1 cellular context compared by ENCODE assay signal in genomic region chr1:1324084-1324523, GRCh38.
TF ChIP-seq lines count a peak whose summit lies in the region.

No MANE protein-coding gene starts in this region.

TF ChIP-seq in HepG2, 621 proteins besides CTCF, POLR2A, EP300 and RAD21:
- TF ChIP-seq ATF7-NPFF (CRISPR knock-in tag; IDR thresholded peaks at IDR 0.05; ENCODE audit: low read depth) (0 out of 2 replicates have a peak, but pooled peaks have one; percentile 53), ZBTB44 (CRISPR knock-in tag; IDR thresholded peaks at IDR 0.05) (no peak), PCBP1 (IDR thresholded peaks at IDR 0.05; ENCODE audit: borderline replicate concordance, low read depth, low read length) (0 out of 2 replicates have a peak, but pooled peaks have one; percentile 33), NR0B2 (CRISPR knock-in tag; IDR thresholded peaks at IDR 0.05) (0 out of 2 replicates have a peak, but pooled peaks have one; percentile 7), PRDM4 (CRISPR knock-in tag; IDR thresholded peaks at IDR 0.05; ENCODE audit: borderline replicate concordance) (no peak), CBFB (CRISPR knock-in tag; IDR thresholded peaks at IDR 0.05) (0 out of 2 replicates have a peak, but pooled peaks have one; percentile 12), KDM5A (IDR thresholded peaks at IDR 0.05; ENCODE audit: borderline replicate concordance, low read length) (peak; percentile 77; the same call in 1 of the 2 replicates), RNF2 (conservative IDR thresholded peaks at IDR 0.05; ENCODE audit: low read depth) (0 out of 2 replicates have a peak, but pooled peaks have one; percentile 36), ZBTB40 (IDR thresholded peaks at IDR 0.05) (no peak), ZBTB40 (CRISPR knock-in tag; IDR thresholded peaks at IDR 0.05) (0 out of 2 replicates have a peak, but pooled peaks have one; percentile 17), CHCHD3 (CRISPR knock-in tag; IDR thresholded peaks at IDR 0.05) (peak; percentile 16; the same call in 1 of the 2 replicates), ZNF235 (CRISPR knock-in tag; IDR thresholded peaks at IDR 0.05; ENCODE audit: borderline replicate concordance) (0 out of 2 replicates have a peak, but pooled peaks have one; percentile 10), FOXO1 (CRISPR knock-in tag; IDR thresholded peaks at IDR 0.05) (0 out of 2 replicates have a peak, but pooled peaks have one; percentile 18), HNRNPK (IDR thresholded peaks at IDR 0.05; ENCODE audit: low read depth, low read length, poor library complexity, severe bottlenecking) (peak; percentile 96), ETV6 (CRISPR knock-in tag; conservative IDR thresholded peaks at IDR 0.05) (peak; percentile 34; the same call in 1 of the 2 replicates), NONO (IDR thresholded peaks at IDR 0.05) (no peak), NONO (CRISPR knock-in tag; conservative IDR thresholded peaks at IDR 0.05) (0 out of 2 replicates have a peak, but pooled peaks have one; percentile 59), PHF5A (CRISPR knock-in tag; IDR thresholded peaks at IDR 0.05; ENCODE audit: low read depth, unreplicated experiment) (no peak), NFE2 (CRISPR knock-in tag; IDR thresholded peaks at IDR 0.05) (no peak), ATF3 (CRISPR knock-in tag; IDR thresholded peaks at IDR 0.05) (0 out of 2 replicates have a peak, but pooled peaks have one; percentile 33), MEIS1 (CRISPR knock-in tag; IDR thresholded peaks at IDR 0.05; ENCODE audit: borderline replicate concordance) (no peak), ZSCAN31 (CRISPR knock-in tag; IDR thresholded peaks at IDR 0.05; ENCODE audit: low read depth) (no peak), ZNF274 (CRISPR knock-in tag; IDR thresholded peaks at IDR 0.05) (peak; percentile 12; the same call in 1 of the 2 replicates), RXRB (CRISPR knock-in tag; IDR thresholded peaks at IDR 0.05; ENCODE audit: borderline replicate concordance) (no peak), ARHGAP35 (CRISPR knock-in tag; IDR thresholded peaks at IDR 0.05; ENCODE audit: borderline replicate concordance) (0 out of 2 replicates have a peak, but pooled peaks have one; percentile 41), YEATS2 (CRISPR knock-in tag; IDR thresholded peaks at IDR 0.05; ENCODE audit: borderline replicate concordance) (no peak), ZNF615 (CRISPR knock-in tag; IDR thresholded peaks at IDR 0.05; ENCODE audit: borderline replicate concordance) (no peak)
- TF ChIP-seq, protein P1, sequence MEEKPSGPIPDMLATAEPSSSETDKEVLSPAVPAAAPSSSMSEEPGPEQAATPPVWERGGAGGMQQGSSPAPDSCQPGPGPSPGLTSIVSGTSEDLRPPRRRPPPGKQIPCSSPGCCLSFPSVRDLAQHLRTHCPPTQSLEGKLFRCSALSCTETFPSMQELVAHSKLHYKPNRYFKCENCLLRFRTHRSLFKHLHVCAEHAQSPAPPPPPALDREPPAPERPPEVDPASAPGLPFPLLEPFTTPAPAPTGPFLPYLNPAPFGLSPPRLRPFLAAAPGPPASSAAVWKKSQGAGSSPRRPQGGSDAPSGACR (CRISPR knock-in tag; IDR thresholded peaks at IDR 0.05), result no peak
- TF ChIP-seq, protein P2, sequence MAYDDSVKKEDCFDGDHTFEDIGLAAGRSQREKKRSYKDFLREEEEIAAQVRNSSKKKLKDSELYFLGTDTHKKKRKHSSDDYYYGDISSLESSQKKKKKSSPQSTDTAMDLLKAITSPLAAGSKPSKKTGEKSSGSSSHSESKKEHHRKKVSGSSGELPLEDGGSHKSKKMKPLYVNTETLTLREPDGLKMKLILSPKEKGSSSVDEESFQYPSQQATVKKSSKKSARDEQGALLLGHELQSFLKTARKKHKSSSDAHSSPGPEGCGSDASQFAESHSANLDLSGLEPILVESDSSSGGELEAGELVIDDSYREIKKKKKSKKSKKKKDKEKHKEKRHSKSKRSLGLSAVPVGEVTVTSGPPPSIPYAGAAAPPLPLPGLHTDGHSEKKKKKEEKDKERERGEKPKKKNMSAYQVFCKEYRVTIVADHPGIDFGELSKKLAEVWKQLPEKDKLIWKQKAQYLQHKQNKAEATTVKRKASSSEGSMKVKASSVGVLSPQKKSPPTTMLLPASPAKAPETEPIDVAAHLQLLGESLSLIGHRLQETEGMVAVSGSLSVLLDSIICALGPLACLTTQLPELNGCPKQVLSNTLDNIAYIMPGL (CRISPR knock-in tag; IDR thresholded peaks at IDR 0.05; ENCODE audit: borderline replicate concordance in 1 of 2, low read depth in 1 of 2), result peak in 1 of 2 experiments; percentile 7; a peak in 1 of 4 replicates
- TF ChIP-seq, protein P3, sequence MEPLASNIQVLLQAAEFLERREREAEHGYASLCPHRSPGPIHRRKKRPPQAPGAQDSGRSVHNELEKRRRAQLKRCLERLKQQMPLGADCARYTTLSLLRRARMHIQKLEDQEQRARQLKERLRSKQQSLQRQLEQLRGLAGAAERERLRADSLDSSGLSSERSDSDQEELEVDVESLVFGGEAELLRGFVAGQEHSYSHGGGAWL (CRISPR knock-in tag; IDR thresholded peaks at IDR 0.05), result peak; percentile 19
- TF ChIP-seq, protein P4, sequence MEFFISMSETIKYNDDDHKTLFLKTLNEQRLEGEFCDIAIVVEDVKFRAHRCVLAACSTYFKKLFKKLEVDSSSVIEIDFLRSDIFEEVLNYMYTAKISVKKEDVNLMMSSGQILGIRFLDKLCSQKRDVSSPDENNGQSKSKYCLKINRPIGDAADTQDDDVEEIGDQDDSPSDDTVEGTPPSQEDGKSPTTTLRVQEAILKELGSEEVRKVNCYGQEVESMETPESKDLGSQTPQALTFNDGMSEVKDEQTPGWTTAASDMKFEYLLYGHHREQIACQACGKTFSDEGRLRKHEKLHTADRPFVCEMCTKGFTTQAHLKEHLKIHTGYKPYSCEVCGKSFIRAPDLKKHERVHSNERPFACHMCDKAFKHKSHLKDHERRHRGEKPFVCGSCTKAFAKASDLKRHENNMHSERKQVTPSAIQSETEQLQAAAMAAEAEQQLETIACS (CRISPR knock-in tag; IDR thresholded peaks at IDR 0.05), result no peak
TF ChIP-seq in HepG2: peak in this region for 18.
